Comparison of ENCODE assay signal across 2 cellular contexts in the genomic region with DNA sequence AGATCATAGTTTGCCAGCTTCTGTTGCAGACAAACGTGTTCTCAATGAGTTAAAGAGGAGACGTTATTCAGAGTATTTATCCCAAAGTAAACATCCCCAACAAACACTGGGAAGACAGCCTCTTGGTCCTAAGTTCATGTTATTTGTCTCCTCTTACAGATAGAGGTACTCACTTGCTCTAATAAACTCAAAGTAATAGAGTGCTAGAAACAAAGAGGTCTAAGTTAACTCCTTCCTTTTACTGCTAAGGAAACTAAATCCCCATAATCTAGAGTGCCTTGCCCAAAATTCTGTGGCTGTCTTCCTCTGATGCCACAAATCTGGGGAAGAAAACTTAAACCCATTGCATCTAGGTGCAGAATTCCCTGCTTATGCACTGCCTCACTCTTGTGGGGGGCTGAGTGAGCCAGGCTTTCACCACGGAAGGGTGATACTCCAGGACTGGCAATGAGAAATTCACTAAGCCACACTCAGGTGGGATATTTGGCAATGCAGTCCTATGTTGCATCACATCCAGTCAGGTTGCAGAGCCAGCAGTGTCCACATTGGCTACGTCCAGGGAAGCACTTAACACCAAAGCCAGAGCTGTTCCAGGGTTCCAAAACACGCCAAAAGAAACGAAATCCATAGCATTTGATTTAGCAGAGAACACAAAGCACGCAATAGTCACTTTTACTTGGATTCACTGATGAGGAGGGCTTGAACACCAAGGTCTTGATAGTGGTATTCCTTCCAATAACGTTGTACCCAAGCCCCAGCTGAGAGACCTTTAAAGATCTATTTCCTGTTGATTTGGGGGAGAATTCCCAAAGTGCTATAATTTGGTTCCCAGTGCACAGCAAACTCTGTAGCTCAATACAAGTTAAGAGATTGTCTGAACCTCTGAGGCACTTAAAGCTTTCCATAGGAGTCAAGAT.
A peak's percentile ranks its signal among the peaks of the same experiment; 100 is the strongest.
TF ChIP-seq lines count a peak whose summit lies in the region.

No MANE protein-coding gene starts in this region.

TF ChIP-seq in IMR-90, 13 proteins besides CTCF, POLR2A, EP300 and RAD21:
- TF ChIP-seq FOS (IDR thresholded peaks at IDR 0.05; ENCODE audit: low read depth, low read length) (no peak), MXI1 (IDR thresholded peaks at IDR 0.05; ENCODE audit: borderline replicate concordance, low read depth, low read length) (no peak), BHLHE40 (IDR thresholded peaks at IDR 0.05; ENCODE audit: low read depth, low read length) (no peak), MAZ (IDR thresholded peaks at IDR 0.05; ENCODE audit: borderline replicate concordance, low read depth, low read length) (no peak), NFE2L2 (IDR thresholded peaks at IDR 0.05; ENCODE audit: low read depth, low read length) (no peak), CEBPB (IDR thresholded peaks at IDR 0.05; ENCODE audit: low read depth, low read length) (no peak), CHD1 (IDR thresholded peaks at IDR 0.05; ENCODE audit: low read depth, low read length) (no peak), RFX5 (IDR thresholded peaks at IDR 0.05; ENCODE audit: low read depth, low read length) (no peak), RCOR1 (IDR thresholded peaks at IDR 0.05; ENCODE audit: insufficient replicate concordance, low read length) (no peak), SMC3 (IDR thresholded peaks at IDR 0.05; ENCODE audit: low read depth, low read length) (no peak), MAFK (IDR thresholded peaks at IDR 0.05; ENCODE audit: low read depth, low read length) (no peak)
- TF ChIP-seq, protein P1, sequence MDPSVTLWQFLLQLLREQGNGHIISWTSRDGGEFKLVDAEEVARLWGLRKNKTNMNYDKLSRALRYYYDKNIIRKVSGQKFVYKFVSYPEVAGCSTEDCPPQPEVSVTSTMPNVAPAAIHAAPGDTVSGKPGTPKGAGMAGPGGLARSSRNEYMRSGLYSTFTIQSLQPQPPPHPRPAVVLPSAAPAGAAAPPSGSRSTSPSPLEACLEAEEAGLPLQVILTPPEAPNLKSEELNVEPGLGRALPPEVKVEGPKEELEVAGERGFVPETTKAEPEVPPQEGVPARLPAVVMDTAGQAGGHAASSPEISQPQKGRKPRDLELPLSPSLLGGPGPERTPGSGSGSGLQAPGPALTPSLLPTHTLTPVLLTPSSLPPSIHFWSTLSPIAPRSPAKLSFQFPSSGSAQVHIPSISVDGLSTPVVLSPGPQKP (IDR thresholded peaks at IDR 0.05; ENCODE audit: borderline replicate concordance, low read depth, low read length), result no peak
- TF ChIP-seq, protein P2, sequence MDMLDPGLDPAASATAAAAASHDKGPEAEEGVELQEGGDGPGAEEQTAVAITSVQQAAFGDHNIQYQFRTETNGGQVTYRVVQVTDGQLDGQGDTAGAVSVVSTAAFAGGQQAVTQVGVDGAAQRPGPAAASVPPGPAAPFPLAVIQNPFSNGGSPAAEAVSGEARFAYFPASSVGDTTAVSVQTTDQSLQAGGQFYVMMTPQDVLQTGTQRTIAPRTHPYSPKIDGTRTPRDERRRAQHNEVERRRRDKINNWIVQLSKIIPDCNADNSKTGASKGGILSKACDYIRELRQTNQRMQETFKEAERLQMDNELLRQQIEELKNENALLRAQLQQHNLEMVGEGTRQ (IDR thresholded peaks at IDR 0.05; ENCODE audit: low read depth, low read length), result no peak
TF ChIP-seq in IMR-90: peak in this region for 0.

TF ChIP-seq in liver, 16 proteins besides CTCF, POLR2A, EP300 and RAD21:
- TF ChIP-seq, protein P3, sequence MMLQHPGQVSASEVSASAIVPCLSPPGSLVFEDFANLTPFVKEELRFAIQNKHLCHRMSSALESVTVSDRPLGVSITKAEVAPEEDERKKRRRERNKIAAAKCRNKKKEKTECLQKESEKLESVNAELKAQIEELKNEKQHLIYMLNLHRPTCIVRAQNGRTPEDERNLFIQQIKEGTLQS (IDR thresholded peaks at IDR 0.05), result peak; percentile 18
- TF ChIP-seq FOXA2 (IDR thresholded peaks at IDR 0.05), result no peak
TF ChIP-seq in liver: peak in this region for 1.
